In genomic region chr16:57000271-57001025, GRCh38 we compare ENCODE assay signal across 8 cellular contexts. TPM values are rescaled to one million over a fixed set of nuclear protein-coding genes. Genes with fewer than 3 reads are reported as not detected.
DNase-seq lines count a peak whose midpoint lies in the region; ATAC-seq and TF ChIP-seq lines count a peak whose summit lies in the region.

No MANE protein-coding gene starts in this region.

- H3K79me1 ChIP-seq in mesendoderm (ENCODE audit: low read length): no peaks in the 10 kb centered on the region

- no peak overlapping the region for H3K9ac ChIP-seq in mesendoderm (ENCODE audit: low read length)

- H4K5ac ChIP-seq in mesendoderm (ENCODE audit: low read length): no peak overlapping the region

- H3K4me1 ChIP-seq in gastrocnemius medialis (peaks cover 3 to 6% of the 10 kb centered on the region in 2 donors), mesendoderm (ENCODE audit: control insufficient read depth, low read depth, low read length) (no peaks in the 10 kb centered on the region)

- H2BK15ac ChIP-seq in mesendoderm (replicated peaks; ENCODE audit: low read depth): no peak overlapping the region

- no peak overlapping the region for H3K18ac ChIP-seq in mesendoderm (ENCODE audit: low read length)

- no peak overlapping the region for H3K23ac ChIP-seq in mesendoderm (ENCODE audit: low read length)

- POLR2A ChIA-PET in activated B cell treated with CpG ODN at 0.5 μM for 24 hours (lab: Charles Lee): interaction anchor here (0.6 to 9.1 kb wide), 9 partner anchors 10 to 45 kb away, joined by 4 to 93 read pairs (median 9); partner anchors contain the start of gene NLRC5

- intact Hi-C loops in activated B cell treated with CpG ODN at 0.5 μM for 24 hours (cut with micrococcal nuclease): loop anchor here (2.0 kb wide), 3 partner anchors 14 to 42 kb away; no protein-coding TSS in a partner anchor
- intact Hi-C loops in gastrocnemius medialis (cut with DNase I; ENCODE audit: low total_unique reads): no loop called here

- peaks cover 87% of the 10 kb centered on the region for H3K4me1 Mint-ChIP-seq in activated B cell treated with CpG ODN at 0.5 μM for 24 hours

- H3K36me3 ChIP-seq in gastrocnemius medialis (no peaks in the 10 kb centered on the region), mesendoderm (ENCODE audit: control insufficient read depth, insufficient read depth, low read length) (no peaks in the 10 kb centered on the region)

- no peak overlapping the region for H3K4me3 ChIP-seq in gastrocnemius medialis
- H3K4me3 ChIP-seq in mesendoderm (ENCODE audit: low read length): no peak overlapping the region

- peak overlapping the region; percentile 90 for H3K27ac Mint-ChIP-seq in activated B cell treated with CpG ODN at 0.5 μM for 24 hours

- no peak overlapping the region for H4K8ac ChIP-seq in mesendoderm (ENCODE audit: low read depth, low read length)

- CTCF ChIA-PET in activated B cell treated with CpG ODN at 0.5 μM for 24 hours (lab: Charles Lee): interaction anchor here (1.0 to 2.0 kb wide), 4 partner anchors 22 to 45 kb away, joined by 3 to 11 read pairs (median 6); no protein-coding TSS in a partner anchor

- WGBS in mesendoderm (ENCODE audit: extremely low coverage, insufficient coverage, low lambda C conversion rate): no CpG with 5 or more reads among the region's 5 CpGs

- peak overlapping the region; percentile 70 to 79 (median 76) for H3K27ac ChIP-seq in gastrocnemius medialis
- no peak overlapping the region for H3K27ac ChIP-seq in mesendoderm (ENCODE audit: low read depth, low read length)

- no peaks in the 10 kb centered on the region for H3K27me3 Mint-ChIP-seq in activated B cell treated with CpG ODN at 0.5 μM for 24 hours

- H3K56ac ChIP-seq in mesendoderm (ENCODE audit: low read length): no peak overlapping the region

- H3K4me3 Mint-ChIP-seq in activated B cell treated with CpG ODN at 0.5 μM for 24 hours: peak overlapping the region; percentile 55

- no peak overlapping the region for H2BK120ac ChIP-seq in mesendoderm (ENCODE audit: low read depth, low read length)

- no peak overlapping the region for H3K4me2 ChIP-seq in mesendoderm (ENCODE audit: low read length)

- H3K27me3 ChIP-seq in gastrocnemius medialis (no peaks in the 10 kb centered on the region), mesendoderm (ENCODE audit: insufficient read depth, low read length, poor library complexity) (no peaks in the 10 kb centered on the region)

- H3K79me2 ChIP-seq in mesendoderm (ENCODE audit: control insufficient read depth, insufficient read depth, low read length): no peaks in the 10 kb centered on the region

- no peak overlapping the region for H2BK5ac ChIP-seq in mesendoderm (ENCODE audit: low read length)

- H3K9me3 Mint-ChIP-seq in activated B cell treated with CpG ODN at 0.5 μM for 24 hours: peaks cover 3% of the 10 kb centered on the region

- peak; percentile 92 for DNase-seq in GM03348 (ENCODE audit: low spot score)
- DNase-seq in activated B cell treated with CpG ODN at 0.5 μM for 24 hours: peak; percentile 40
- peak in 1 of 2 donors; percentile 44 for DNase-seq in gastrocnemius medialis
- no peak for DNase-seq in GF-D8 (lab: John Stamatoyannopoulos, UW)
- DNase-seq in NCI-H2171 (lab: John Stamatoyannopoulos, UW): no peak
- DNase-seq in mesendoderm: no peak

- in situ Hi-C loops in gastrocnemius medialis (cut with MboI; ENCODE audit: low sequenced_read_pairs in 4 of 4): no loop called here

- H3K9me3 ChIP-seq in gastrocnemius medialis: no peaks in the 10 kb centered on the region

- no peak overlapping the region for H2AK5ac ChIP-seq in mesendoderm (ENCODE audit: low read length)

- ATAC-seq in HG02759 (IDR thresholded peaks at IDR 0.05; ENCODE audit: unreplicated experiment) (peak; percentile 54), activated B cell treated with CpG ODN at 0.5 μM for 24 hours (ENCODE audit: low read depth) (peak; percentile 72), esophagus mucosa (peak; percentile 84), gastrocnemius medialis (peak; percentile 70 to 77)

- TF ChIP-seq CTCF in activated B cell treated with CpG ODN at 0.5 μM for 24 hours (IDR thresholded peaks at IDR 0.05) (no peak), gastrocnemius medialis (IDR thresholded peaks at IDR 0.05 in 4 of 5, conservative IDR thresholded peaks at IDR 0.05 in 1 of 5) (no peak)

- peak; percentile 17 to 55 for TF ChIP-seq POLR2A in gastrocnemius medialis (IDR thresholded peaks at IDR 0.05)

- H3K4ac ChIP-seq in mesendoderm (ENCODE audit: low read depth, low read length): no peak overlapping the region

- peaks cover 43% of the 10 kb centered on the region for H3K36me3 Mint-ChIP-seq in activated B cell treated with CpG ODN at 0.5 μM for 24 hours (ENCODE audit: low read depth)

RNA-seq across cellular contexts. Expression of gene NLRC5, which starts 11.1 kb away (rescaled TPM):
- 296 and 372 TPM in 2 replicates for total RNA-seq in activated B cell treated with CpG ODN at 0.5 μM for 24 hours
- 13.0 TPM for total RNA-seq in esophagus mucosa
- total RNA-seq in gastrocnemius medialis: 1 to 10 TPM; 2.5 to 9.4 (median 5.1) TPM
- 0.41 TPM for polyA plus RNA-seq in mesendoderm (2013, experiment 1 of 2)
- polyA plus RNA-seq in mesendoderm (2013, experiment 2 of 2): 0.52 TPM

RNA-seq across cellular contexts. Expression of gene CETP, which starts 38.7 kb away (rescaled TPM):
- 1.0 and 1.4 TPM in 2 replicates for total RNA-seq in activated B cell treated with CpG ODN at 0.5 μM for 24 hours
- not detected for total RNA-seq in esophagus mucosa
- not detected for total RNA-seq in gastrocnemius medialis
- not detected for polyA plus RNA-seq in mesendoderm (2013, experiment 1 of 2)
- polyA plus RNA-seq in mesendoderm (2013, experiment 2 of 2): not detected

Comparison
In these comparisons a context has a peak if more than half of its experiments do, and no peak if none do; other contexts are left out.
1. DNase-seq: peak in GM03348 (single experiment) and activated B cell treated with CpG ODN at 0.5 μM for 24 hours (single experiment); none in GF-D8 (single experiment), NCI-H2171 (single experiment) and mesendoderm (single experiment).
2. RNA of gene NLRC5, which starts 11.1 kb away (total RNA-seq): 296 to 372 TPM in activated B cell treated with CpG ODN at 0.5 μM for 24 hours; 13.0 TPM in esophagus mucosa (single experiment) and 2.5 to 9.4 TPM in gastrocnemius medialis; every median in the first group is over 10 times any median in the second.
3. Peak in every context shown above with its lines, with median percentiles within 50 percentile points of each other: ATAC-seq.